ENCODE assay signal across 1 cellular context in genomic region chr16:13995194-13995593, GRCh38.
TF ChIP-seq lines count a peak whose summit lies in the region.

No MANE protein-coding gene starts in this region.

TF ChIP-seq in HepG2, 621 proteins besides CTCF, POLR2A, EP300 and RAD21 (continued from another document and continues in another):
- no peak for TF ChIP-seq ZBTB2 (CRISPR knock-in tag; IDR thresholded peaks at IDR 0.05; ENCODE audit: low read depth)
- TF ChIP-seq ATF2 (CRISPR knock-in tag; IDR thresholded peaks at IDR 0.05) = no peak
- TF ChIP-seq ZNF335 (CRISPR knock-in tag; IDR thresholded peaks at IDR 0.05) = no peak
- no peak for TF ChIP-seq ZNF446 (CRISPR knock-in tag; IDR thresholded peaks at IDR 0.05)
- no peak for TF ChIP-seq CAMTA2 (CRISPR knock-in tag; IDR thresholded peaks at IDR 0.05; ENCODE audit: borderline replicate concordance)
- TF ChIP-seq ZNF17 (CRISPR knock-in tag; IDR thresholded peaks at IDR 0.05) = no peak
- peak; percentile 66 for TF ChIP-seq NR2F2 (IDR thresholded peaks at IDR 0.05; ENCODE audit: borderline replicate concordance, low read depth)
- no peak for TF ChIP-seq KAT7 (CRISPR knock-in tag; IDR thresholded peaks at IDR 0.05; ENCODE audit: borderline replicate concordance)
- no peak for TF ChIP-seq RFXAP (CRISPR knock-in tag; IDR thresholded peaks at IDR 0.05; ENCODE audit: borderline replicate concordance)
- peak; percentile 63; the same call in 1 of the 2 replicates for TF ChIP-seq TARDBP (CRISPR knock-in tag; IDR thresholded peaks at IDR 0.05)
- peak; percentile 12; the same call in 1 of the 2 replicates for TF ChIP-seq HMG20A (CRISPR knock-in tag; IDR thresholded peaks at IDR 0.05; ENCODE audit: borderline replicate concordance)
- no peak for TF ChIP-seq MAZ (IDR thresholded peaks at IDR 0.05; ENCODE audit: borderline replicate concordance, low read depth, low read length)
- TF ChIP-seq MAZ (CRISPR knock-in tag; IDR thresholded peaks at IDR 0.05; ENCODE audit: low read depth) = peak; percentile 32; the same call in 1 of the 2 replicates
- no peak for TF ChIP-seq ZBTB7A (CRISPR knock-in tag; IDR thresholded peaks at IDR 0.05)
- TF ChIP-seq, protein P1, sequence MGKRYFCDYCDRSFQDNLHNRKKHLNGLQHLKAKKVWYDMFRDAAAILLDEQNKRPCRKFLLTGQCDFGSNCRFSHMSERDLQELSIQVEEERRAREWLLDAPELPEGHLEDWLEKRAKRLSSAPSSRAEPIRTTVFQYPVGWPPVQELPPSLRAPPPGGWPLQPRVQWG (CRISPR knock-in tag; IDR thresholded peaks at IDR 0.05; ENCODE audit: borderline replicate concordance, low read depth) = no peak
- TF ChIP-seq ZSCAN9 (CRISPR knock-in tag; IDR thresholded peaks at IDR 0.05; ENCODE audit: borderline replicate concordance) = no peak
- TF ChIP-seq, protein P2, sequence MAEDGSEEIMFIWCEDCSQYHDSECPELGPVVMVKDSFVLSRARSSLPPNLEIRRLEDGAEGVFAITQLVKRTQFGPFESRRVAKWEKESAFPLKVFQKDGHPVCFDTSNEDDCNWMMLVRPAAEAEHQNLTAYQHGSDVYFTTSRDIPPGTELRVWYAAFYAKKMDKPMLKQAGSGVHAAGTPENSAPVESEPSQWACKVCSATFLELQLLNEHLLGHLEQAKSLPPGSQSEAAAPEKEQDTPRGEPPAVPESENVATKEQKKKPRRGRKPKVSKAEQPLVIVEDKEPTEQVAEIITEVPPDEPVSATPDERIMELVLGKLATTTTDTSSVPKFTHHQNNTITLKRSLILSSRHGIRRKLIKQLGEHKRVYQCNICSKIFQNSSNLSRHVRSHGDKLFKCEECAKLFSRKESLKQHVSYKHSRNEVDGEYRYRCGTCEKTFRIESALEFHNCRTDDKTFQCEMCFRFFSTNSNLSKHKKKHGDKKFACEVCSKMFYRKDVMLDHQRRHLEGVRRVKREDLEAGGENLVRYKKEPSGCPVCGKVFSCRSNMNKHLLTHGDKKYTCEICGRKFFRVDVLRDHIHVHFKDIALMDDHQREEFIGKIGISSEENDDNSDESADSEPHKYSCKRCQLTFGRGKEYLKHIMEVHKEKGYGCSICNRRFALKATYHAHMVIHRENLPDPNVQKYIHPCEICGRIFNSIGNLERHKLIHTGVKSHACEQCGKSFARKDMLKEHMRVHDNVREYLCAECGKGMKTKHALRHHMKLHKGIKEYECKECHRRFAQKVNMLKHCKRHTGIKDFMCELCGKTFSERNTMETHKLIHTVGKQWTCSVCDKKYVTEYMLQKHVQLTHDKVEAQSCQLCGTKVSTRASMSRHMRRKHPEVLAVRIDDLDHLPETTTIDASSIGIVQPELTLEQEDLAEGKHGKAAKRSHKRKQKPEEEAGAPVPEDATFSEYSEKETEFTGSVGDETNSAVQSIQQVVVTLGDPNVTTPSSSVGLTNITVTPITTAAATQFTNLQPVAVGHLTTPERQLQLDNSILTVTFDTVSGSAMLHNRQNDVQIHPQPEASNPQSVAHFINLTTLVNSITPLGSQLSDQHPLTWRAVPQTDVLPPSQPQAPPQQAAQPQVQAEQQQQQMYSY (CRISPR knock-in tag; IDR thresholded peaks at IDR 0.05) = no peak
- no peak for TF ChIP-seq ZNF383 (CRISPR knock-in tag; IDR thresholded peaks at IDR 0.05; ENCODE audit: borderline replicate concordance)
- no peak for TF ChIP-seq ZNF10 (CRISPR knock-in tag; IDR thresholded peaks at IDR 0.05; ENCODE audit: borderline replicate concordance, low read depth)
- no peak for TF ChIP-seq MED8 (CRISPR knock-in tag; IDR thresholded peaks at IDR 0.05; ENCODE audit: insufficient replicate concordance)
- TF ChIP-seq HOXD1 (CRISPR knock-in tag; IDR thresholded peaks at IDR 0.05) = no peak
- no peak for TF ChIP-seq ZNF773 (CRISPR knock-in tag; IDR thresholded peaks at IDR 0.05; ENCODE audit: borderline replicate concordance)
- no peak for TF ChIP-seq ZNF318 (CRISPR knock-in tag; IDR thresholded peaks at IDR 0.05)
- no peak for TF ChIP-seq GLMP (CRISPR knock-in tag; IDR thresholded peaks at IDR 0.05; ENCODE audit: borderline replicate concordance)
- TF ChIP-seq CENPX (CRISPR knock-in tag; IDR thresholded peaks at IDR 0.05) = no peak
- TF ChIP-seq, protein P3, sequence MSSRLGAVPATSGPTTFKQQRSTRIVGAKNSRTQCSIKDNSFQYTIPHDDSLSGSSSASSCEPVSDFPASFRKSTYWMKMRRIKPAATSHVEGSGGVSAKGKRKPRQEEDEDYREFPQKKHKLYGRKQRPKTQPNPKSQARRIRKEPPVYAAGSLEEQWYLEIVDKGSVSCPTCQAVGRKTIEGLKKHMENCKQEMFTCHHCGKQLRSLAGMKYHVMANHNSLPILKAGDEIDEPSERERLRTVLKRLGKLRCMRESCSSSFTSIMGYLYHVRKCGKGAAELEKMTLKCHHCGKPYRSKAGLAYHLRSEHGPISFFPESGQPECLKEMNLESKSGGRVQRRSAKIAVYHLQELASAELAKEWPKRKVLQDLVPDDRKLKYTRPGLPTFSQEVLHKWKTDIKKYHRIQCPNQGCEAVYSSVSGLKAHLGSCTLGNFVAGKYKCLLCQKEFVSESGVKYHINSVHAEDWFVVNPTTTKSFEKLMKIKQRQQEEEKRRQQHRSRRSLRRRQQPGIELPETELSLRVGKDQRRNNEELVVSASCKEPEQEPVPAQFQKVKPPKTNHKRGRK (CRISPR knock-in tag; IDR thresholded peaks at IDR 0.05) = no peak
- no peak for TF ChIP-seq IKZF1 (IDR thresholded peaks at IDR 0.05)
- 0 out of 2 replicates have a peak, but pooled peaks have one; percentile 39 for TF ChIP-seq KDM6A (CRISPR knock-in tag; IDR thresholded peaks at IDR 0.05; ENCODE audit: low read depth)
- TF ChIP-seq SMARCE1 (IDR thresholded peaks at IDR 0.05; ENCODE audit: borderline replicate concordance) = no peak
- TF ChIP-seq SIX1 (CRISPR knock-in tag; IDR thresholded peaks at IDR 0.05; ENCODE audit: borderline replicate concordance) = no peak
- TF ChIP-seq, protein P4, sequence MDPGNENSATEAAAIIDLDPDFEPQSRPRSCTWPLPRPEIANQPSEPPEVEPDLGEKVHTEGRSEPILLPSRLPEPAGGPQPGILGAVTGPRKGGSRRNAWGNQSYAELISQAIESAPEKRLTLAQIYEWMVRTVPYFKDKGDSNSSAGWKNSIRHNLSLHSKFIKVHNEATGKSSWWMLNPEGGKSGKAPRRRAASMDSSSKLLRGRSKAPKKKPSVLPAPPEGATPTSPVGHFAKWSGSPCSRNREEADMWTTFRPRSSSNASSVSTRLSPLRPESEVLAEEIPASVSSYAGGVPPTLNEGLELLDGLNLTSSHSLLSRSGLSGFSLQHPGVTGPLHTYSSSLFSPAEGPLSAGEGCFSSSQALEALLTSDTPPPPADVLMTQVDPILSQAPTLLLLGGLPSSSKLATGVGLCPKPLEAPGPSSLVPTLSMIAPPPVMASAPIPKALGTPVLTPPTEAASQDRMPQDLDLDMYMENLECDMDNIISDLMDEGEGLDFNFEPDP (CRISPR knock-in tag; conservative IDR thresholded peaks at IDR 0.05) = no peak
- TF ChIP-seq GABPB1 (CRISPR knock-in tag; IDR thresholded peaks at IDR 0.05) = no peak
- TF ChIP-seq GATAD1 (CRISPR knock-in tag; IDR thresholded peaks at IDR 0.05) = no peak
- no peak for TF ChIP-seq RFX3 (CRISPR knock-in tag; IDR thresholded peaks at IDR 0.05)
- no peak for TF ChIP-seq FOSL2 (CRISPR knock-in tag; IDR thresholded peaks at IDR 0.05)
- TF ChIP-seq POGZ (CRISPR knock-in tag; IDR thresholded peaks at IDR 0.05) = peak; percentile 83
- TF ChIP-seq, protein P5, sequence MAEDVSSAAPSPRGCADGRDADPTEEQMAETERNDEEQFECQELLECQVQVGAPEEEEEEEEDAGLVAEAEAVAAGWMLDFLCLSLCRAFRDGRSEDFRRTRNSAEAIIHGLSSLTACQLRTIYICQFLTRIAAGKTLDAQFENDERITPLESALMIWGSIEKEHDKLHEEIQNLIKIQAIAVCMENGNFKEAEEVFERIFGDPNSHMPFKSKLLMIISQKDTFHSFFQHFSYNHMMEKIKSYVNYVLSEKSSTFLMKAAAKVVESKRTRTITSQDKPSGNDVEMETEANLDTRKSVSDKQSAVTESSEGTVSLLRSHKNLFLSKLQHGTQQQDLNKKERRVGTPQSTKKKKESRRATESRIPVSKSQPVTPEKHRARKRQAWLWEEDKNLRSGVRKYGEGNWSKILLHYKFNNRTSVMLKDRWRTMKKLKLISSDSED (CRISPR knock-in tag; IDR thresholded peaks at IDR 0.05) = no peak
- no peak for TF ChIP-seq SSRP1 (CRISPR knock-in tag; IDR thresholded peaks at IDR 0.05)
- no peak for TF ChIP-seq SRSF1 (optimal IDR thresholded peaks at IDR 0.05; ENCODE audit: low read depth, low read length)
- TF ChIP-seq TAF1 (CRISPR knock-in tag; IDR thresholded peaks at IDR 0.05) = no peak
- no peak for TF ChIP-seq ZNF577 (CRISPR knock-in tag; IDR thresholded peaks at IDR 0.05; ENCODE audit: borderline replicate concordance, low read depth)
- TF ChIP-seq ZNF230 (CRISPR knock-in tag; IDR thresholded peaks at IDR 0.05) = no peak
- TF ChIP-seq ZNF629 (CRISPR knock-in tag; conservative IDR thresholded peaks at IDR 0.05) = no peak
- TF ChIP-seq NFYB (CRISPR knock-in tag; IDR thresholded peaks at IDR 0.05) = no peak; the same call in 1 of the 2 replicates
- TF ChIP-seq CBX2 (IDR thresholded peaks at IDR 0.05; ENCODE audit: low read depth, low read length) = no peak
- no peak for TF ChIP-seq CBX2 (CRISPR knock-in tag; IDR thresholded peaks at IDR 0.05; ENCODE audit: low read depth)
